ENCODE assay signal across 1 cellular context in genomic region chr20:20052074-20052970, GRCh38.
TF ChIP-seq lines count a peak whose summit lies in the region.

Gene CFAP61, plus strand, starts transcription at chr20:20052532. Its CDS starts 4,122 bp downstream, at chr20:20056654.
Gene CRNKL1, minus strand, starts transcription at chr20:20052466. Its CDS starts 124 bp downstream, at chr20:20052342.

TF ChIP-seq in HepG2, 621 proteins besides CTCF, POLR2A, EP300 and RAD21 (continued from another document and continues in another):
- TF ChIP-seq TERF1 (CRISPR knock-in tag; IDR thresholded peaks at IDR 0.05) (no peak), ZNF280B (CRISPR knock-in tag; IDR thresholded peaks at IDR 0.05; ENCODE audit: borderline replicate concordance) (peak; percentile 98; the same call in 1 of the 2 replicates), TBP (CRISPR knock-in tag; IDR thresholded peaks at IDR 0.05) (no peak), SIX4 (CRISPR knock-in tag; IDR thresholded peaks at IDR 0.05) (0 out of 2 replicates have a peak, but pooled peaks have one; percentile 8), PRDM4 (CRISPR knock-in tag; IDR thresholded peaks at IDR 0.05; ENCODE audit: borderline replicate concordance) (peak; percentile 85), HES4 (CRISPR knock-in tag; IDR thresholded peaks at IDR 0.05; ENCODE audit: borderline replicate concordance) (peak; percentile 63), GMEB2 (CRISPR knock-in tag; IDR thresholded peaks at IDR 0.05; ENCODE audit: low read depth) (peak; percentile 89), KLF9 (CRISPR knock-in tag; IDR thresholded peaks at IDR 0.05; ENCODE audit: low read depth) (no peak; the same call in none of the 2 replicates), BRD4 (CRISPR knock-in tag; IDR thresholded peaks at IDR 0.05) (peak; percentile 98), ZNF609 (CRISPR knock-in tag; IDR thresholded peaks at IDR 0.05; ENCODE audit: borderline replicate concordance) (peak; percentile 37; the same call in 1 of the 2 replicates), TCF7 (IDR thresholded peaks at IDR 0.05; ENCODE audit: low read depth) (no peak), ZNF331 (CRISPR knock-in tag; IDR thresholded peaks at IDR 0.05) (peak; percentile 65), TRAFD1 (CRISPR knock-in tag; IDR thresholded peaks at IDR 0.05; ENCODE audit: borderline replicate concordance) (peak; percentile 99; the same call in 1 of the 2 replicates), KAT2B (IDR thresholded peaks at IDR 0.05; ENCODE audit: borderline replicate concordance, low read depth, low read length) (no peak), MED13 (CRISPR knock-in tag; IDR thresholded peaks at IDR 0.05) (peak; percentile 80; the same call in 1 of the 2 replicates), ZNF761 (CRISPR knock-in tag; conservative IDR thresholded peaks at IDR 0.05) (peak; percentile 78), ONECUT2 (CRISPR knock-in tag; IDR thresholded peaks at IDR 0.05) (no peak), TCF7L2 (IDR thresholded peaks at IDR 0.05; ENCODE audit: low read depth, low read length) (no peak), HOXA5 (CRISPR knock-in tag; IDR thresholded peaks at IDR 0.05) (peak; percentile 99), POGZ (CRISPR knock-in tag; IDR thresholded peaks at IDR 0.05) (peak; percentile 85; the same call in 1 of the 2 replicates), HNRNPUL1 (IDR thresholded peaks at IDR 0.05; ENCODE audit: low read depth, low read length) (no peak), ZBTB44 (CRISPR knock-in tag; IDR thresholded peaks at IDR 0.05) (no peak), ZUFSP (CRISPR knock-in tag; IDR thresholded peaks at IDR 0.05; ENCODE audit: borderline replicate concordance) (no peak), TGIF2 (CRISPR knock-in tag; IDR thresholded peaks at IDR 0.05) (peak; percentile 95), REXO4 (CRISPR knock-in tag; IDR thresholded peaks at IDR 0.05; ENCODE audit: borderline replicate concordance) (no peak), ZNF614 (CRISPR knock-in tag; IDR thresholded peaks at IDR 0.05; ENCODE audit: borderline replicate concordance) (peak; percentile 89; the same call in 1 of the 2 replicates), GMEB1 (CRISPR knock-in tag; IDR thresholded peaks at IDR 0.05; ENCODE audit: borderline replicate concordance) (peak; percentile 98), ZNF850 (CRISPR knock-in tag; conservative IDR thresholded peaks at IDR 0.05) (no peak), CREM (IDR thresholded peaks at IDR 0.05) (peak; percentile 93), CREM (CRISPR knock-in tag; IDR thresholded peaks at IDR 0.05) (peak; percentile 12), KLF6 (CRISPR knock-in tag; IDR thresholded peaks at IDR 0.05) (peak; percentile 80), KDM2A (CRISPR knock-in tag; IDR thresholded peaks at IDR 0.05; ENCODE audit: borderline replicate concordance, low read depth) (peak; percentile 98), ZNF253 (CRISPR knock-in tag; IDR thresholded peaks at IDR 0.05; ENCODE audit: borderline replicate concordance) (no peak), HMGXB4 (CRISPR knock-in tag; IDR thresholded peaks at IDR 0.05; ENCODE audit: borderline replicate concordance in 1 of 2, low read depth in 1 of 2) (peak; percentile 91 to 92; a peak in 3 of 4 replicates), ZNF605 (CRISPR knock-in tag; IDR thresholded peaks at IDR 0.05) (peak; percentile 69; the same call in 1 of the 2 replicates), DPF2 (CRISPR knock-in tag; IDR thresholded peaks at IDR 0.05; ENCODE audit: borderline replicate concordance, low read depth) (peak; percentile 18; the same call in 1 of the 2 replicates), SMAD9 (CRISPR knock-in tag; IDR thresholded peaks at IDR 0.05) (no peak), NR3C1 (CRISPR knock-in tag; IDR thresholded peaks at IDR 0.05) (0 out of 2 replicates have a peak, but pooled peaks have one; percentile 78), NONO (IDR thresholded peaks at IDR 0.05) (no peak), NONO (CRISPR knock-in tag; conservative IDR thresholded peaks at IDR 0.05) (peak; percentile 98)
